2 cellular contexts compared by ENCODE assay signal in genomic region chr7:44258865-44259546, GRCh38.
TF ChIP-seq lines count a peak whose summit lies in the region.

No MANE protein-coding gene starts in this region.

TF ChIP-seq in SK-N-SH treated with all-trans-retinoic acid at 6 μM for 48 hours, 23 proteins besides CTCF, POLR2A, EP300 and RAD21 (continued from another document):
- TF ChIP-seq CSRNP3 (CRISPR knock-in tag; IDR thresholded peaks at IDR 0.05): no peak
- TF ChIP-seq SNAI2 (CRISPR knock-in tag; IDR thresholded peaks at IDR 0.05): no peak
- no peak for TF ChIP-seq TOX (CRISPR knock-in tag; IDR thresholded peaks at IDR 0.05; ENCODE audit: borderline replicate concordance)
- no peak for TF ChIP-seq CREB5 (CRISPR knock-in tag; IDR thresholded peaks at IDR 0.05; ENCODE audit: low read depth)
- TF ChIP-seq PPARA (CRISPR knock-in tag; IDR thresholded peaks at IDR 0.05; ENCODE audit: borderline replicate concordance): no peak
- no peak for TF ChIP-seq CSDC2 (CRISPR knock-in tag; IDR thresholded peaks at IDR 0.05)
- TF ChIP-seq TSHZ2 (CRISPR knock-in tag; IDR thresholded peaks at IDR 0.05): no peak
- no peak for TF ChIP-seq ZNF8 (CRISPR knock-in tag; IDR thresholded peaks at IDR 0.05)
- TF ChIP-seq TCF4 (CRISPR knock-in tag; IDR thresholded peaks at IDR 0.05; ENCODE audit: borderline replicate concordance): no peak
- no peak for TF ChIP-seq ARNTL (CRISPR knock-in tag; IDR thresholded peaks at IDR 0.05; ENCODE audit: borderline replicate concordance, low read depth)
- no peak for TF ChIP-seq BACH2 (CRISPR knock-in tag; IDR thresholded peaks at IDR 0.05; ENCODE audit: borderline replicate concordance)
- TF ChIP-seq ZFP30 (CRISPR knock-in tag; IDR thresholded peaks at IDR 0.05): no peak
TF ChIP-seq in SK-N-SH treated with all-trans-retinoic acid at 6 μM for 48 hours: peak in this region for 0.

TF ChIP-seq in H1, 55 proteins besides CTCF, POLR2A, EP300 and RAD21:
- no peak for TF ChIP-seq CHD7 (IDR thresholded peaks at IDR 0.05; ENCODE audit: insufficient replicate concordance, low read length)
- no peak for TF ChIP-seq CHD1 (IDR thresholded peaks at IDR 0.05; ENCODE audit: low read depth, low read length)
- TF ChIP-seq SRF (IDR thresholded peaks at IDR 0.05; ENCODE audit: low read depth, low read length): no peak
- TF ChIP-seq PHF8 (conservative IDR thresholded peaks at IDR 0.05; ENCODE audit: low read depth, low read length): no peak
- TF ChIP-seq JUND (IDR thresholded peaks at IDR 0.05; ENCODE audit: low read length): no peak
- no peak for TF ChIP-seq TAF1 (IDR thresholded peaks at IDR 0.05; ENCODE audit: low read depth, low read length)
- no peak for TF ChIP-seq TCF12 (IDR thresholded peaks at IDR 0.05; ENCODE audit: low read depth, low read length)
- no peak for TF ChIP-seq NRF1 (IDR thresholded peaks at IDR 0.05; ENCODE audit: low read depth, low read length)
- TF ChIP-seq POLR2AphosphoS5 (IDR thresholded peaks at IDR 0.05; ENCODE audit: low read depth, low read length): no peak
- TF ChIP-seq HDAC6 (IDR thresholded peaks at IDR 0.05; ENCODE audit: low read depth, low read length): no peak
- TF ChIP-seq SUZ12 (IDR thresholded peaks at IDR 0.05; ENCODE audit: low read length): no peak
- TF ChIP-seq CBX8 (IDR thresholded peaks at IDR 0.05; ENCODE audit: borderline replicate concordance, low read depth, low read length): no peak
- TF ChIP-seq SP1 (IDR thresholded peaks at IDR 0.05; ENCODE audit: low read depth, low read length): no peak
- TF ChIP-seq SP4 (IDR thresholded peaks at IDR 0.05; ENCODE audit: low read length): no peak
- no peak for TF ChIP-seq RNF2 (IDR thresholded peaks at IDR 0.05; ENCODE audit: borderline replicate concordance, low read depth, low read length, missing control alignments, poor library complexity, severe bottlenecking)
- TF ChIP-seq POU5F1 (IDR thresholded peaks at IDR 0.05; ENCODE audit: low read depth, low read length): no peak
- no peak for TF ChIP-seq JUN (IDR thresholded peaks at IDR 0.05; ENCODE audit: low read depth, low read length)
- no peak for TF ChIP-seq MAFK (IDR thresholded peaks at IDR 0.05; ENCODE audit: low read depth, low read length)
- no peak for TF ChIP-seq TBP (IDR thresholded peaks at IDR 0.05; ENCODE audit: low read depth, low read length)
